Comparison of ENCODE assay signal across 8 cellular contexts in genomic region chr2:223306371-223306770, GRCh38.
DNase-seq lines count a peak whose midpoint lies in the region; ATAC-seq and TF ChIP-seq lines count a peak whose summit lies in the region.

No MANE protein-coding gene starts in this region.

- H3K9me3 ChIP-seq in IMR-90 (ENCODE audit: control insufficient read depth, insufficient read depth, low read length) (no peaks in the 10 kb centered on the region), endodermal cell (ENCODE audit: control insufficient read depth, low read length) (no peaks in the 10 kb centered on the region)
- no peaks in the 10 kb centered on the region for H3K9me3 ChIP-seq in effector memory CD4-positive, alpha-beta T cell (ENCODE audit: control insufficient read depth, low read length)

- H3K4me1 ChIP-seq in IMR-90 (ENCODE audit: control insufficient read depth, insufficient read depth, low read length) (no peaks in the 10 kb centered on the region), endodermal cell (ENCODE audit: control insufficient read depth, insufficient read depth, low read length) (no peaks in the 10 kb centered on the region)
- no peaks in the 10 kb centered on the region for H3K4me1 ChIP-seq in effector memory CD4-positive, alpha-beta T cell (ENCODE audit: control insufficient read depth, insufficient read depth, low read length, poor library complexity, severe bottlenecking)

- peaks cover 2% of the 10 kb centered on the region for H3K27me3 Mint-ChIP-seq in endodermal cell (ENCODE audit: insufficient read depth)

- no peak overlapping the region for H4K8ac ChIP-seq in IMR-90 (ENCODE audit: low read depth in 2 of 2, low read length in 2 of 2)

- H3K14ac ChIP-seq in IMR-90 (replicated peaks; ENCODE audit: low read depth, low read length): no peak overlapping the region

- H3K9me3 Mint-ChIP-seq in endodermal cell: no peaks in the 10 kb centered on the region

- TF ChIP-seq CTCF in IMR-90 (conservative IDR thresholded peaks at IDR 0.05; ENCODE audit: low read depth, low read length) (peak; percentile 47), endodermal cell (conservative IDR thresholded peaks at IDR 0.05) (peak; percentile 81)

- CTCF ChIA-PET in IMR-90 (lab: Yijun Ruan, JAX): interaction anchor here (0.6 to 1.9 kb wide), 6 partner anchors 9 to 491 kb away, joined by 3 to 8 read pairs (median 3); partner anchors contain the start of gene SCG2

- POLR2A ChIA-PET in IMR-90 (lab: Charles Lee; ENCODE audit: unreplicated experiment): no interaction called here

- H2AK5ac ChIP-seq in IMR-90 (ENCODE audit: low read depth, low read length): no peak overlapping the region

- in situ Hi-C loops in IMR-90 (cut with MboI; ENCODE audit: low sequenced_read_pairs): loop anchor here (25.0 kb wide), 1 partner anchor 481 kb away; no protein-coding TSS in a partner anchor

- H3K4me1 Mint-ChIP-seq in endodermal cell: no peaks in the 10 kb centered on the region

- no peak overlapping the region for H4K5ac ChIP-seq in IMR-90 (ENCODE audit: low read depth, low read length)

- BruUV-seq in IMR-90 (replicated peaks; lab: Mats Ljungman, UMichigan): no TSS peak

- H3K4me2 ChIP-seq in IMR-90 (ENCODE audit: low read depth, low read length): no peak overlapping the region

- no peak overlapping the region for H3K23ac ChIP-seq in IMR-90 (ENCODE audit: low read depth, low read length)

- H3K18ac ChIP-seq in IMR-90 (ENCODE audit: low read depth, low read length): no peak overlapping the region

- H3K36me3 Mint-ChIP-seq in endodermal cell (ENCODE audit: low read depth): no peaks in the 10 kb centered on the region

- H4K20me1 ChIP-seq in IMR-90 (ENCODE audit: insufficient read depth, low read length): no peaks in the 10 kb centered on the region

- no peaks in the 10 kb centered on the region for H3K9me1 ChIP-seq in IMR-90 (ENCODE audit: insufficient read depth, low read length)

- H3K9ac ChIP-seq in IMR-90 (ENCODE audit: low read depth, low read length) (no peak overlapping the region), endodermal cell (ENCODE audit: extremely low read depth, low read length, poor library complexity, severe bottlenecking) (no peak overlapping the region)

- no peak overlapping the region for H3K27ac Mint-ChIP-seq in endodermal cell

- no peak overlapping the region for H3K4me3 ChIP-seq in IMR-90 (ENCODE audit: insufficient read depth, low read depth, low read length)
- no peak overlapping the region for H3K4me3 ChIP-seq in endodermal cell (ENCODE audit: low read length)
- no peak overlapping the region for H3K4me3 ChIP-seq in effector memory CD4-positive, alpha-beta T cell (ENCODE audit: insufficient read depth, low read depth, low read length, poor library complexity, severe bottlenecking)

- H3K4me3 Mint-ChIP-seq in endodermal cell: no peak overlapping the region

- no peak overlapping the region for H3K27ac ChIP-seq in IMR-90 (ENCODE audit: insufficient read depth, low read length)
- H3K27ac ChIP-seq in endodermal cell (ENCODE audit: low read depth, low read length): no peak overlapping the region
- no peak overlapping the region for H3K27ac ChIP-seq in effector memory CD4-positive, alpha-beta T cell (ENCODE audit: insufficient read depth, low read length, poor library complexity, severe bottlenecking)

- peak; percentile 56 for TF ChIP-seq RAD21 in IMR-90 (IDR thresholded peaks at IDR 0.05; ENCODE audit: low read length)

- intact Hi-C loops in IMR-90 (cut with micrococcal nuclease): loop anchor here (1.0 to 5.0 kb wide), 4 partner anchors 296 to 492 kb away; partner anchors contain the start of gene SCG2

- no peak overlapping the region for H2AK9ac ChIP-seq in IMR-90 (replicated peaks; ENCODE audit: low read depth, low read length, poor library complexity)

- H2BK120ac ChIP-seq in IMR-90 (ENCODE audit: low read depth, low read length): no peak overlapping the region

- WGBS in IMR-90 (ENCODE audit: extremely low coverage in 2 of 2, insufficient read length in 1 of 2), 2 experiments: no CpG with 5 or more reads among the region's 3 CpGs
- WGBS in endodermal cell (ENCODE audit: insufficient coverage in 1 of 2, insufficient read length in 1 of 2), 2 experiments: 59 to 65% methylated on average over 3 of the region's 3 CpGs

- no peaks in the 10 kb centered on the region; the same call in 1 of the 2 replicates for H3K27me3 ChIP-seq in IMR-90 (ENCODE audit: control insufficient read depth, insufficient read depth, low read length)
- H3K27me3 ChIP-seq in endodermal cell (ENCODE audit: control insufficient read depth, insufficient read depth, low read length, poor library complexity, severe bottlenecking): no peaks in the 10 kb centered on the region
- H3K27me3 ChIP-seq in effector memory CD4-positive, alpha-beta T cell (replicated peaks; ENCODE audit: control insufficient read depth, insufficient read depth, low read length, poor library complexity, severe bottlenecking): no peaks in the 10 kb centered on the region

- H2AFZ ChIP-seq in IMR-90 (replicated peaks; ENCODE audit: low read length, poor library complexity): no peak overlapping the region

- no peaks in the 10 kb centered on the region for H3K36me3 ChIP-seq in IMR-90 (ENCODE audit: control insufficient read depth, insufficient read depth, low read length)
- H3K36me3 ChIP-seq in endodermal cell (ENCODE audit: control insufficient read depth, insufficient read depth, low read length): no peaks in the 10 kb centered on the region
- H3K36me3 ChIP-seq in effector memory CD4-positive, alpha-beta T cell (ENCODE audit: control insufficient read depth, insufficient read depth, low read length): no peaks in the 10 kb centered on the region

- no peak overlapping the region for H3K4ac ChIP-seq in IMR-90 (ENCODE audit: low read depth, low read length)

- DNase-seq in AG20443 (ENCODE audit: low spot score) (peak; percentile 20), IMR-90 (peak; percentile 49), endodermal cell (peak; percentile 77), NCI-H510A treated with DMSO at 0.1 percent for 48 hours (lab: John Stamatoyannopoulos, UW) (no peak), T1000 (lab: John Stamatoyannopoulos, UW) (no peak), NCI-H187 (lab: John Stamatoyannopoulos, UW) (no peak)
- no peak for DNase-seq in effector memory CD4-positive, alpha-beta T cell

- H3K56ac ChIP-seq in IMR-90 (ENCODE audit: extremely low read depth, insufficient read depth, low read length): no peak overlapping the region

- no peaks in the 10 kb centered on the region for H3K79me1 ChIP-seq in IMR-90 (ENCODE audit: low read depth in 1 of 2, low read length in 2 of 2)

- no peak overlapping the region for H2BK15ac ChIP-seq in IMR-90 (ENCODE audit: low read depth, low read length)

- H2BK5ac ChIP-seq in IMR-90 (ENCODE audit: low read depth, low read length, poor library complexity, severe bottlenecking): no peak overlapping the region

- H4K91ac ChIP-seq in IMR-90 (ENCODE audit: insufficient read depth, low read depth, low read length): no peak overlapping the region

- dilution Hi-C loops in IMR-90 (cut with HindIII; ENCODE audit: low sequenced_read_pairs, unreplicated experiment): no loop called here

- TF ChIP-seq POLR2A in IMR-90 (IDR thresholded peaks at IDR 0.05; ENCODE audit: low read depth, low read length): no peak

- H2BK20ac ChIP-seq in IMR-90 (ENCODE audit: low read depth, low read length): no peak overlapping the region

- peak; percentile 80 for ATAC-seq in GM18870 (IDR thresholded peaks at IDR 0.05; ENCODE audit: unreplicated experiment)
- ATAC-seq in IMR-90 (ENCODE audit: low read depth): peak; percentile 64; the same call in 1 of the 2 replicates

TF ChIP-seq in IMR-90, 13 proteins besides CTCF, POLR2A, EP300 and RAD21:
- TF ChIP-seq MAZ (IDR thresholded peaks at IDR 0.05; ENCODE audit: borderline replicate concordance, low read depth, low read length) (no peak), RFX5 (IDR thresholded peaks at IDR 0.05; ENCODE audit: low read depth, low read length) (no peak), SMC3 (IDR thresholded peaks at IDR 0.05; ENCODE audit: low read depth, low read length) (peak; percentile 50), BHLHE40 (IDR thresholded peaks at IDR 0.05; ENCODE audit: low read depth, low read length) (no peak)
- TF ChIP-seq, protein P1, sequence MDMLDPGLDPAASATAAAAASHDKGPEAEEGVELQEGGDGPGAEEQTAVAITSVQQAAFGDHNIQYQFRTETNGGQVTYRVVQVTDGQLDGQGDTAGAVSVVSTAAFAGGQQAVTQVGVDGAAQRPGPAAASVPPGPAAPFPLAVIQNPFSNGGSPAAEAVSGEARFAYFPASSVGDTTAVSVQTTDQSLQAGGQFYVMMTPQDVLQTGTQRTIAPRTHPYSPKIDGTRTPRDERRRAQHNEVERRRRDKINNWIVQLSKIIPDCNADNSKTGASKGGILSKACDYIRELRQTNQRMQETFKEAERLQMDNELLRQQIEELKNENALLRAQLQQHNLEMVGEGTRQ (IDR thresholded peaks at IDR 0.05; ENCODE audit: low read depth, low read length): no peak

Comparison
In these comparisons a context has a peak if more than half of its experiments do, and no peak if none do; other contexts are left out.
1. DNase-seq: peak in AG20443 (single experiment), IMR-90 (single experiment) and endodermal cell (single experiment); none in NCI-H510A treated with DMSO at 0.1 percent for 48 hours (single experiment), effector memory CD4-positive, alpha-beta T cell (0 of 3), T1000 (single experiment) and NCI-H187 (0 of 2).